In the genomic region with DNA sequence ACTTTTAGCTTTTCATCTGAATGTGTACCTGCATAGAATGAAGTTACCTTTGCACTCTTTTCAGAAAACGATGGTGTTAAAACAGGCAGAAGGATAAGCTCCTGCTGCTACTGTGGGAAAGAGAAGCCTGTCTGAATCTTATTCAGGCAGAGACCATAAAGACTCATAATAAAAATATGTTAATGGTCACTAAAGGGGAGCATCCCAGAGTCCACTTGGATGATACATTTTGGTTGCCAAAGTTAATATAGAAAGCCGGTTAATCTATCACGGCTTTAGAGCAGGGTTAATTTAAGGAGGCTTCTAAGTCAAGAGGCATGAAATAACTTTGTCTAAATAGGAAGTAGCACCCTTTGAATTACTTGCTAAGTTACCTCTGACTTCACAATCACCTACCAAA, we compare ENCODE assay signal across 1 cellular context.
TF ChIP-seq lines count a peak whose summit lies in the region.

No MANE protein-coding gene starts in this region.

TF ChIP-seq in SK-N-SH treated with all-trans-retinoic acid at 6 μM for 48 hours, 23 proteins besides CTCF, POLR2A, EP300 and RAD21 (continued from another document):
- no peak for TF ChIP-seq TSHZ2 (CRISPR knock-in tag; IDR thresholded peaks at IDR 0.05)
- TF ChIP-seq ZFP3 (CRISPR knock-in tag; IDR thresholded peaks at IDR 0.05), result no peak
- no peak for TF ChIP-seq ARNTL (CRISPR knock-in tag; IDR thresholded peaks at IDR 0.05; ENCODE audit: borderline replicate concordance, low read depth)
- no peak for TF ChIP-seq BACH2 (CRISPR knock-in tag; IDR thresholded peaks at IDR 0.05; ENCODE audit: borderline replicate concordance)
- TF ChIP-seq, protein P1, sequence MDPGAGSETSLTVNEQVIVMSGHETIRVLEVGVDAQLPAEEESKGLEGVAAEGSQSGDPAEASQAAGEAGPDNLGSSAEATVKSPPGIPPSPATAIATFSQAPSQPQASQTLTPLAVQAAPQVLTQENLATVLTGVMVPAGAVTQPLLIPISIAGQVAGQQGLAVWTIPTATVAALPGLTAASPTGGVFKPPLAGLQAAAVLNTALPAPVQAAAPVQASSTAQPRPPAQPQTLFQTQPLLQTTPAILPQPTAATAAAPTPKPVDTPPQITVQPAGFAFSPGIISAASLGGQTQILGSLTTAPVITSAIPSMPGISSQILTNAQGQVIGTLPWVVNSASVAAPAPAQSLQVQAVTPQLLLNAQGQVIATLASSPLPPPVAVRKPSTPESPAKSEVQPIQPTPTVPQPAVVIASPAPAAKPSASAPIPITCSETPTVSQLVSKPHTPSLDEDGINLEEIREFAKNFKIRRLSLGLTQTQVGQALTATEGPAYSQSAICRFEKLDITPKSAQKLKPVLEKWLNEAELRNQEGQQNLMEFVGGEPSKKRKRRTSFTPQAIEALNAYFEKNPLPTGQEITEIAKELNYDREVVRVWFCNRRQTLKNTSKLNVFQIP (CRISPR knock-in tag; IDR thresholded peaks at IDR 0.05; ENCODE audit: borderline replicate concordance, low read depth), result no peak
